8 cellular contexts compared by ENCODE assay signal in genomic region chr10:33334170-33334838, GRCh38. TPM values are rescaled to one million over a fixed set of nuclear protein-coding genes. Genes with fewer than 3 reads are reported as not detected.
DNase-seq lines count a peak whose midpoint lies in the region; ATAC-seq, FAIRE-seq and TF ChIP-seq lines count a peak whose summit lies in the region.

TSS of gene NRP1 (minus strand) at chr10:33334667. CDS start at chr10:33334382, 285 bp downstream.

- ATAC-seq in HG02642 (IDR thresholded peaks at IDR 0.05; ENCODE audit: poor library complexity, unreplicated experiment), result peak; percentile 37
- ATAC-seq in upper lobe of right lung, result peak; percentile 12
- ATAC-seq in HG02981 (IDR thresholded peaks at IDR 0.05; ENCODE audit: unreplicated experiment), result no peak

- peak within 1 kb of the TSS in 4 of 8 donors; percentile 2 to 67 (median 36) for H3K27ac Mint-ChIP-seq in CD8-positive, alpha-beta memory T cell

- H3K4me3 ChIP-seq in CD8-positive, alpha-beta memory T cell (ENCODE audit: low read length), result peak within 1 kb of the TSS; percentile 9
- H3K4me3 ChIP-seq in WI38 (ENCODE audit: low read depth, low read length) (peak within 1 kb of the TSS; percentile 76), endothelial cell of umbilical vein (replicated peaks in 1 of 3; ENCODE audit: insufficient read depth in 1 of 3, low read depth in 1 of 3, low read length in 3 of 3) (peak within 1 kb of the TSS; percentile 90 to 100 (median 97)), upper lobe of right lung (peak within 1 kb of the TSS; percentile 85)

- TF ChIP-seq CTCF in WI38 (IDR thresholded peaks at IDR 0.05; ENCODE audit: low read depth, low read length), result no peak
- TF ChIP-seq CTCF in endothelial cell of umbilical vein (IDR thresholded peaks at IDR 0.05; ENCODE audit: extremely low read depth in 1 of 2, insufficient read depth in 1 of 2, low read depth in 1 of 2, low read length in 2 of 2), result no peak
- no peak for TF ChIP-seq CTCF in upper lobe of right lung (IDR thresholded peaks at IDR 0.05)

- H3K4me1 Mint-ChIP-seq in CD8-positive, alpha-beta memory T cell, result peaks cover 19 to 36% (median 29%) of the 10 kb centered on the region in 3 donors

- no peak within 1 kb of the TSS for H3K27ac ChIP-seq in CD8-positive, alpha-beta memory T cell (ENCODE audit: low read depth, low read length)
- H3K27ac ChIP-seq in endothelial cell of umbilical vein (ENCODE audit: insufficient read depth, low read depth, low read length) (peak within 1 kb of the TSS; percentile 84), upper lobe of right lung (peak within 1 kb of the TSS; percentile 95)

- H4K20me1 ChIP-seq in endothelial cell of umbilical vein (replicated peaks; ENCODE audit: control insufficient read depth, extremely low read depth, insufficient read depth, low read length), result no peaks in the 10 kb centered on the region

- peaks cover 38% of the 10 kb centered on the region for H3K27me3 ChIP-seq in CD8-positive, alpha-beta memory T cell (ENCODE audit: insufficient read depth, low read length, poor library complexity, severe bottlenecking)
- H3K27me3 ChIP-seq in endothelial cell of umbilical vein (ENCODE audit: control insufficient read depth in 2 of 2, insufficient read depth in 2 of 2, low read length in 2 of 2) (no peaks in the 10 kb centered on the region), upper lobe of right lung (no peaks in the 10 kb centered on the region)

- H3K4me1 ChIP-seq in CD8-positive, alpha-beta memory T cell (ENCODE audit: insufficient read depth, low read length), result peaks cover 14% of the 10 kb centered on the region
- H3K4me1 ChIP-seq in endothelial cell of umbilical vein (ENCODE audit: control insufficient read depth, extremely low read depth, insufficient read depth, low read length) (peaks cover 39% of the 10 kb centered on the region), upper lobe of right lung (peaks cover 18% of the 10 kb centered on the region)

- H3K27me3 Mint-ChIP-seq in CD8-positive, alpha-beta memory T cell, result peaks cover 39 to 73% of the 10 kb centered on the region in 2 donors

- no peak for DNase-seq in CD8-positive, alpha-beta memory T cell
- DNase-seq in endothelial cell of umbilical vein (ENCODE audit: low read depth, low spot score) (peak; percentile 64), mucosa of gallbladder (ENCODE audit: low spot score) (peak; percentile 32), upper lobe of right lung (peak; percentile 73), NCI-H187 (lab: John Stamatoyannopoulos, UW) (no peak)

- peak within 1 kb of the TSS; percentile 78 for H3K9ac ChIP-seq in endothelial cell of umbilical vein (replicated peaks; ENCODE audit: extremely low read depth, insufficient read depth, low read length)

- dilution Hi-C loops in endothelial cell of umbilical vein (cut with MboI; ENCODE audit: extremely low pct_ligation_motif_present, low sequenced_read_pairs), result no loop called here

- H3K36me3 ChIP-seq in CD8-positive, alpha-beta memory T cell (ENCODE audit: insufficient read depth, low read length), result no peaks in the 10 kb centered on the region
- H3K36me3 ChIP-seq in endothelial cell of umbilical vein (ENCODE audit: control insufficient read depth in 2 of 2, extremely low read depth in 1 of 2, insufficient read depth in 2 of 2, low read length in 2 of 2) (peaks cover 0 to 8% of the 10 kb centered on the region in 2 experiments), upper lobe of right lung (peaks cover 7% of the 10 kb centered on the region)

- peak within 1 kb of the TSS; percentile 78 to 91 (median 83) for H3K4me3 Mint-ChIP-seq in CD8-positive, alpha-beta memory T cell

- no peaks in the 10 kb centered on the region for H3K9me1 ChIP-seq in endothelial cell of umbilical vein (replicated peaks; ENCODE audit: control insufficient read depth, extremely low read depth, insufficient read depth, low read length)

- peaks cover 0 to 2% (median 0%) of the 10 kb centered on the region in 3 donors for H3K36me3 Mint-ChIP-seq in CD8-positive, alpha-beta memory T cell

- peak within 1 kb of the TSS; percentile 77 for H2AFZ ChIP-seq in endothelial cell of umbilical vein (ENCODE audit: low read depth, low read length)

- FAIRE-seq in endothelial cell of umbilical vein (lab: Jason Lieb, UNC), result peak; percentile 87

- POLR2A ChIA-PET in CD8-positive, alpha-beta memory T cell (lab: Charles Lee), result no interaction called here
- POLR2A ChIA-PET in endothelial cell of umbilical vein (lab: Charles Lee), result interaction anchor here (0.6 to 0.8 kb wide), 4 partner anchors 172 to 1100 kb away, joined by 3 to 10 read pairs (median 6); no protein-coding TSS in a partner anchor

- peaks cover 73% of the 10 kb centered on the region for H3K79me2 ChIP-seq in endothelial cell of umbilical vein (ENCODE audit: control insufficient read depth, insufficient read depth, low read length)

- no peaks in the 10 kb centered on the region for H3K9me3 ChIP-seq in CD8-positive, alpha-beta memory T cell (ENCODE audit: low read length)
- H3K9me3 ChIP-seq in endothelial cell of umbilical vein (replicated peaks; ENCODE audit: control insufficient read depth, insufficient read depth, low read length) (no peaks in the 10 kb centered on the region), upper lobe of right lung (no peaks in the 10 kb centered on the region)

- peak within 1 kb of the TSS; percentile 100 for H3K4me2 ChIP-seq in endothelial cell of umbilical vein (ENCODE audit: insufficient read depth, low read length)

- intact Hi-C loops in endothelial cell of umbilical vein (cut with micrococcal nuclease), result loop anchor here (1.0 to 10.0 kb wide), 9 partner anchors 173 to 1304 kb away; no protein-coding TSS in a partner anchor
- intact Hi-C loops in upper lobe of right lung (cut with DNase I), result loop anchor here (10.0 kb wide), 1 partner anchor 1300 kb away; no protein-coding TSS in a partner anchor

- no peak for TF ChIP-seq POLR2A in endothelial cell of umbilical vein (IDR thresholded peaks at IDR 0.05; ENCODE audit: low read depth, low read length)

- TSS peak; percentile 28 for BruUV-seq in endothelial cell of umbilical vein (replicated peaks; lab: Mats Ljungman, UMichigan)

- H3K9me3 Mint-ChIP-seq in CD8-positive, alpha-beta memory T cell, result no peaks in the 10 kb centered on the region

- CTCF ChIA-PET in CD8-positive, alpha-beta memory T cell (lab: Charles Lee), result interaction anchor here (1.2 kb wide), 1 partner anchor 11 kb away, joined by 3 read pairs; no protein-coding TSS in a partner anchor
- CTCF ChIA-PET in endothelial cell of umbilical vein (lab: Charles Lee), result interaction anchor here (0.6 to 6.2 kb wide), 26 partner anchors 31 to 1303 kb away, joined by 3 to 61 read pairs (median 4); no protein-coding TSS in a partner anchor

TF ChIP-seq in endothelial cell of umbilical vein, 7 proteins besides CTCF, POLR2A, EP300 and RAD21:
- TF ChIP-seq MAX (IDR thresholded peaks at IDR 0.05; ENCODE audit: insufficient read depth, insufficient read length) (no peak), POLR2AphosphoS5 (IDR thresholded peaks at IDR 0.05; ENCODE audit: insufficient read depth, low read depth, low read length) (no peak), GATA2 (IDR thresholded peaks at IDR 0.05; ENCODE audit: insufficient read depth, insufficient read length, low read depth, low read length) (no peak), FOS (IDR thresholded peaks at IDR 0.05; ENCODE audit: borderline replicate concordance, insufficient read depth, low read length) (no peak), EZH2 (IDR thresholded peaks at IDR 0.05; ENCODE audit: borderline replicate concordance, low read depth, low read length, severe bottlenecking) (no peak), JUN (IDR thresholded peaks at IDR 0.05; ENCODE audit: borderline replicate concordance, insufficient read depth, insufficient read length, low read depth) (no peak)

RNA-seq across cellular contexts. Expression of gene NRP1, which starts in this region (rescaled TPM):
- 1 to 10 TPM; 2.1 to 2.2 TPM for total RNA-seq in CD8-positive, alpha-beta memory T cell
- not detected for polyA plus RNA-seq in CD8-positive, alpha-beta memory T cell
- total RNA-seq in endothelial cell of umbilical vein (245 and 306 TPM in 2 replicates), mucosa of gallbladder (76.2 TPM), upper lobe of right lung (139 TPM)
- polyA plus RNA-seq in endothelial cell of umbilical vein, result 104 and 122 TPM in 2 replicates
- polyA plus RNA-seq in endothelial cell of umbilical vein (2011; cell fraction: cytosol; rRNA removed), result 102 and 113 TPM in 2 replicates
- polyA plus RNA-seq in endothelial cell of umbilical vein (2011; cell fraction: nucleus; rRNA removed), result 172 and 240 TPM in 2 replicates
- polyA plus RNA-seq in endothelial cell of umbilical vein (2012), result 254 and 260 TPM in 2 replicates
- polyA minus RNA-seq in endothelial cell of umbilical vein, result 288 and 312 TPM in 2 replicates
- 21.4 TPM for polyA minus RNA-seq in endothelial cell of umbilical vein (2011; cell fraction: cytosol; rRNA and poly(A)+ RNA removed)
- polyA minus RNA-seq in endothelial cell of umbilical vein (2011; cell fraction: nucleus; rRNA and poly(A)+ RNA removed), result 288 and 311 TPM in 2 replicates

Comparison
In these comparisons a context has a peak if more than half of its experiments do, and no peak if none do; other contexts are left out.
1. RNA of gene NRP1 (total RNA-seq): 245 to 306 TPM in endothelial cell of umbilical vein, 139 TPM in upper lobe of right lung (single experiment) and 76.2 TPM in mucosa of gallbladder (single experiment); 2.1 to 2.2 TPM in CD8-positive, alpha-beta memory T cell; every median in the first group is over 10 times any median in the second.
2. RNA of gene NRP1 (polyA plus RNA-seq): 102 to 260 TPM in endothelial cell of umbilical vein; not detected in CD8-positive, alpha-beta memory T cell (single experiment); every median in the first group is over 100 times any median in the second.
3. DNase-seq: peak in endothelial cell of umbilical vein (single experiment), mucosa of gallbladder (single experiment) and upper lobe of right lung (single experiment); none in CD8-positive, alpha-beta memory T cell (0 of 5) and NCI-H187 (0 of 2).
4. H3K4me3 ChIP-seq: peak in every context shown above with its lines; median percentile 97 in endothelial cell of umbilical vein; 85 in upper lobe of right lung; 76 in WI38; 9 in CD8-positive, alpha-beta memory T cell.